Comparison of ENCODE assay signal across 26 cellular contexts in genomic region chr2:200750323-200750910, GRCh38.
"Had no signal": no experiment of that assay in that cellular context is flagged by ENCODE, and none has a peak within 500 bp of the region (broad histone marks: within the 10 kb centered on the region; RNA-seq: fewer than 3 reads in every experiment).

No MANE protein-coding gene starts in this region.

- H3K27me3 Mint-ChIP-seq: activated naive CD8-positive, alpha-beta T cell treated with anti-CD3 and anti-CD28 coated beads for 36 hours had no signal

- H3K4me3 ChIP-seq: SK-N-MC had no signal

- H3K27ac ChIP-seq: SK-N-MC had no signal

- DNase-seq: activated B cell treated with CpG ODN at 0.5 μM for 24 hours; activated CD4-positive, alpha-beta memory T cell treated with anti-CD3 and anti-CD28 coated beads for 36 hours; activated CD4-positive, alpha-beta T cell treated with anti-CD3 and anti-CD28 coated beads for 1 hour; activated CD4-positive, alpha-beta T cell treated with anti-CD3 and anti-CD28 coated beads, Interleukin-2, amount 10 ng/mL, durations not matched to agents 7 days and 5 days; activated CD8-positive, alpha-beta memory T cell treated with anti-CD3 and anti-CD28 coated beads for 24 hours; activated gamma-delta T cell; activated naive CD4-positive, alpha-beta T cell treated with anti-CD3 and anti-CD28 coated beads, Interleukin-2, amount 10 ng/mL, durations not matched to agents 7 days and 5 days; activated naive CD8-positive, alpha-beta T cell treated with anti-CD3 and anti-CD28 coated beads for 36 hours; activated T-cell treated with anti-CD3 and anti-CD28 coated beads for 4 hours; activated T-cell treated with anti-CD3 and anti-CD28 coated beads, Interleukin-2, amount 50 U/mL, for 48 hours; cerebellar nuclear complex; NCI-H1048; NCI-H1417; NCI-H1694; NCI-H2029 treated with DMSO at 0.1 percent for 48 hours; NCI-H345; NCI-H510A treated with DMSO at 0.1 percent for 48 hours; NCI-H69; NK-92 treated with Interleukin-12 subunit alpha and Interleukin-12 subunit beta, amount 100 ng/mL, for 24 hours; RPMI8226; T-helper 1 cell had no signal

- H3K4me1 Mint-ChIP-seq: activated B cell treated with CpG ODN at 0.5 μM for 24 hours; activated CD4-positive, alpha-beta T cell treated with anti-CD3 and anti-CD28 coated beads, Interleukin-2, amount 10 ng/mL, durations not matched to agents 7 days and 5 days; activated naive CD4-positive, alpha-beta T cell treated with anti-CD3 and anti-CD28 coated beads, Interleukin-2, amount 10 ng/mL, durations not matched to agents 7 days and 5 days; activated naive CD8-positive, alpha-beta T cell treated with anti-CD3 and anti-CD28 coated beads for 36 hours; activated T-helper 17 cell treated with anti-CD3 and anti-CD28 coated beads, Interleukin-2, amount 50 U/mL, for 72 hours had no signal

- H3K9me3 Mint-ChIP-seq: activated B cell treated with CpG ODN at 0.5 μM for 24 hours; activated CD4-positive, alpha-beta memory T cell treated with anti-CD3 and anti-CD28 coated beads for 36 hours; activated CD4-positive, alpha-beta T cell treated with anti-CD3 and anti-CD28 coated beads, Interleukin-2, amount 10 ng/mL, durations not matched to agents 7 days and 5 days; activated naive CD4-positive, alpha-beta T cell treated with anti-CD3 and anti-CD28 coated beads, Interleukin-2, amount 10 ng/mL, durations not matched to agents 7 days and 5 days; activated naive CD8-positive, alpha-beta T cell treated with anti-CD3 and anti-CD28 coated beads for 36 hours; activated T-helper 17 cell treated with anti-CD3 and anti-CD28 coated beads, Interleukin-2, amount 50 U/mL, for 72 hours; T-helper 2 cell treated with Interferon-gamma antibody and Interleukin-4, amounts not matched to agents 5 μg/mL and 100 μg/mL, for 36 hours had no signal

- ATAC-seq: activated T-helper 17 cell treated with anti-CD3 and anti-CD28 coated beads, Interleukin-2, amount 50 U/mL, for 72 hours; Panc1; Right ventricle myocardium inferior had no signal

- H3K36me3 Mint-ChIP-seq: activated CD4-positive, alpha-beta memory T cell treated with anti-CD3 and anti-CD28 coated beads for 36 hours; activated naive CD4-positive, alpha-beta T cell treated with anti-CD3 and anti-CD28 coated beads, Interleukin-2, amount 10 ng/mL, durations not matched to agents 7 days and 5 days; activated naive CD8-positive, alpha-beta T cell treated with anti-CD3 and anti-CD28 coated beads for 36 hours had no signal

- H3K27ac Mint-ChIP-seq: activated B cell treated with CpG ODN at 0.5 μM for 24 hours; activated CD4-positive, alpha-beta memory T cell treated with anti-CD3 and anti-CD28 coated beads for 36 hours; activated CD4-positive, alpha-beta T cell treated with anti-CD3 and anti-CD28 coated beads, Interleukin-2, amount 10 ng/mL, durations not matched to agents 7 days and 5 days; activated naive CD4-positive, alpha-beta T cell treated with anti-CD3 and anti-CD28 coated beads, Interleukin-2, amount 10 ng/mL, durations not matched to agents 7 days and 5 days; activated naive CD8-positive, alpha-beta T cell treated with anti-CD3 and anti-CD28 coated beads for 36 hours; activated T-helper 17 cell treated with anti-CD3 and anti-CD28 coated beads, Interleukin-2, amount 50 U/mL, for 72 hours; T-helper 2 cell treated with Interferon-gamma antibody and Interleukin-4, amounts not matched to agents 5 μg/mL and 100 μg/mL, for 36 hours had no signal

- H3K4me3 Mint-ChIP-seq: activated B cell treated with CpG ODN at 0.5 μM for 24 hours; activated CD4-positive, alpha-beta memory T cell treated with anti-CD3 and anti-CD28 coated beads for 36 hours; activated CD4-positive, alpha-beta T cell treated with anti-CD3 and anti-CD28 coated beads, Interleukin-2, amount 10 ng/mL, durations not matched to agents 7 days and 5 days; activated naive CD4-positive, alpha-beta T cell treated with anti-CD3 and anti-CD28 coated beads, Interleukin-2, amount 10 ng/mL, durations not matched to agents 7 days and 5 days; activated naive CD8-positive, alpha-beta T cell treated with anti-CD3 and anti-CD28 coated beads for 36 hours; activated T-helper 17 cell treated with anti-CD3 and anti-CD28 coated beads, Interleukin-2, amount 50 U/mL, for 72 hours; T-helper 2 cell treated with Interferon-gamma antibody and Interleukin-4, amounts not matched to agents 5 μg/mL and 100 μg/mL, for 36 hours had no signal
